In the genomic region with DNA sequence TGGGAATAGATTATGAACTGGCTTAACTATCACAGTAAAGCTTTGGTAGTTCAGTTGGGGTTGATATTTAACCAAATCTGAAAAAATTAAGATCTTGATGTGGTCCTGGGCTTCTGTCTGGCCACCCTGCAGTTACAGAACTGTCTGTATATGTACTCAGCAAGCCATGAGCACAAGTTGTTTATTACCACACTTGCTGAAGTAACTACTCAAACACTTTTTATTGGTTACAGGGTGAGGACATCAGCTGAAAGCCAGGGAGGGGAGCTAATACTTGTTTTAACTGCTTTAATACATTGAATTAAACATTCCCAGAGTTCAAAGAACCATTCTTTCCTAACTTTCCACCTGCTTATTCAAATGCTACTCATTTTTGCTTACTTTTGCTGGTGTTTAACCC, we compare ENCODE assay signal across 36 cellular contexts. TPM values are rescaled to one million over a fixed set of nuclear protein-coding genes. Genes with fewer than 3 reads are reported as not detected.
"Had no signal": no experiment of that assay in that cellular context is flagged by ENCODE, and none has a peak within 500 bp of the region (broad histone marks: within the 10 kb centered on the region; RNA-seq: fewer than 3 reads in every experiment).

No MANE protein-coding gene starts in this region.

- H3K4me1 ChIP-seq: Peyer's patch had no signal

- H3K9me3 ChIP-seq: Peyer's patch had no signal

- H3K36me3 ChIP-seq: Peyer's patch, WERI-Rb-1 had no signal

- H3K27me3 ChIP-seq: Peyer's patch had no signal

- H3K27ac ChIP-seq: Peyer's patch, WERI-Rb-1 had no signal

- DNase-seq: activated CD4-positive, alpha-beta memory T cell treated with anti-CD3 and anti-CD28 coated beads, Interleukin-2, amount 10 ng/mL, durations not matched to agents 7 days and 5 days; activated CD4-positive, alpha-beta T cell treated with anti-CD3 and anti-CD28 coated beads for 1 hour; activated CD4-positive, alpha-beta T cell treated with anti-CD3 and anti-CD28 coated beads for 48 hours; activated CD4-positive, CD25-positive, alpha-beta regulatory T cell; activated CD8-positive, alpha-beta memory T cell treated with anti-CD3 and anti-CD28 coated beads for 24 hours; activated CD8-positive, alpha-beta memory T cell treated with anti-CD3 and anti-CD28 coated beads, Interleukin-2, amount 10 ng/mL, durations not matched to agents 7 days and 5 days; activated CD8-positive, alpha-beta memory T cell treated with anti-CD3 and anti-CD28 coated beads, Interleukin-2, amount 50 U/mL, for 48 hours; activated effector memory CD4-positive, alpha-beta T cell treated with Interleukin-2 at 50 U/mL for 16 hours; activated naive CD4-positive, alpha-beta T cell treated with anti-CD3 and anti-CD28 coated beads, Interleukin-2, amount 10 ng/mL, durations not matched to agents 7 days and 5 days; activated naive CD8-positive, alpha-beta T cell treated with anti-CD3 and anti-CD28 coated beads, Interleukin-2, amount 50 U/mL, for 24 hours; activated T-cell treated with anti-CD3 and anti-CD28 coated beads, Interleukin-2, amount 50 U/mL, for 48 hours; anterior cingulate cortex; caudate nucleus; cerebellar nuclear complex; MM.1S; MV-4-11; NCI-H1092; NCI-H1436 treated with DMSO at 0.1 percent for 48 hours; NCI-H1694 treated with DMSO at 0.1 percent for 48 hours; NCI-H2029; NCI-H2107; NCI-H2171; NCI-H510A; NCI-H526; NCI-H748 treated with DMSO at 0.1 percent for 48 hours; NK-92 treated with Interleukin-12 subunit alpha and Interleukin-12 subunit beta, amount 100 ng/mL, for 24 hours; Peyer's patch; RPMI8226; SIG-M5; SW 1271; T-helper 1 cell; T-helper 2 cell; T-helper 9 cell; WERI-Rb-1 had no signal

- ATAC-seq: activated CD8-positive, alpha-beta memory T cell treated with anti-CD3 and anti-CD28 coated beads, Interleukin-2, amount 10 ng/mL, durations not matched to agents 7 days and 5 days; activated naive CD8-positive, alpha-beta T cell treated with anti-CD3 and anti-CD28 coated beads, Interleukin-2, amount 50 U/mL, for 24 hours; PC-3 had no signal

- H3K4me3 ChIP-seq: Peyer's patch had no signal

RNA-seq across cellular contexts. Expression of a gene that starts 29.4 kb away (rescaled TPM):
- total RNA-seq: activated CD4-positive, alpha-beta memory T cell treated with anti-CD3 and anti-CD28 coated beads, Interleukin-2, amount 10 ng/mL, durations not matched to agents 7 days and 5 days; activated CD8-positive, alpha-beta memory T cell treated with anti-CD3 and anti-CD28 coated beads, Interleukin-2, amount 10 ng/mL, durations not matched to agents 7 days and 5 days; bronchial epithelial cell had no signal
